In the genomic region with DNA sequence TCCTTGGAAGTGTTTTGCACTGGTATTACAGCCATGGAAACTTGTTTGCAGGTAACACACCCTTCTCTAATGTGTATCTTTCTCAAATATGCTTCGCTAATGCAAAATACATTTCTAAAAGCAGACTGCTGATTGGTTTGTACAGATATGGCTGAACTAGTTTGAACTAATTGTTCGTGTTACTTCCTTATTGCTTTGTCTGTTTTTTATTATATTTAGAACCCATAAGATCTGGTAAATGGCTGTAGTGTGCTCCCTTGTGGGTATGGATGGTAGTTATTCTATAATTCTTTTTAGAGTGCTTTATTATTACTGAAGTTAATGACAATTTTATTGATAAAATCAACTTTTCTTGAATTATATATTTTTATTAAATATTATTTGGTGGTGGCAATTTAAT, we compare ENCODE assay signal across 8 cellular contexts. TPM values are rescaled to one million over a fixed set of nuclear protein-coding genes. Genes with fewer than 3 reads are reported as not detected.
DNase-seq lines count a peak whose midpoint lies in the region; ATAC-seq and TF ChIP-seq lines count a peak whose summit lies in the region.

No MANE protein-coding gene starts in this region.

- H3K36me3 ChIP-seq in OCI-LY7 (ENCODE audit: insufficient read depth, low read length): peaks cover 74% of the 10 kb centered on the region
- H3K36me3 ChIP-seq in neural cell (ENCODE audit: insufficient read depth, low read length): peaks cover 11% of the 10 kb centered on the region

- H2AFZ ChIP-seq in OCI-LY7 (ENCODE audit: low read length): no peak overlapping the region
- H2AFZ ChIP-seq in neural cell (ENCODE audit: low read depth, low read length): no peak overlapping the region

- H3K4me3 ChIP-seq in OCI-LY7 (ENCODE audit: low read depth, low read length, poor library complexity, severe bottlenecking): no peak overlapping the region
- H3K4me3 ChIP-seq in epithelial cell of proximal tubule (ENCODE audit: low read depth, low read length): peak overlapping the region; percentile 19
- peak overlapping the region; percentile 50 for H3K4me3 ChIP-seq in neural cell (ENCODE audit: low read length)

- POLR2A ChIA-PET in OCI-LY7 (lab: Charles Lee): interaction anchor here (1.3 kb wide), 1 partner anchor 34 kb away, joined by 4 read pairs; no protein-coding TSS in a partner anchor

- no TSS peak for BruUV-seq in OCI-LY7 (replicated peaks; lab: Mats Ljungman, UMichigan)

- H3K79me2 ChIP-seq in OCI-LY7 (ENCODE audit: insufficient read depth, low read depth, low read length): peaks cover 98% of the 10 kb centered on the region
- H3K79me2 ChIP-seq in neural cell (replicated peaks; ENCODE audit: insufficient read depth, low read length): peaks cover 99% of the 10 kb centered on the region

- peak; percentile 46 for TF ChIP-seq RAD21 in neural cell (conservative IDR thresholded peaks at IDR 0.05)

- H3K4me2 ChIP-seq in OCI-LY7 (ENCODE audit: low read length): no peak overlapping the region
- H3K4me2 ChIP-seq in neural cell (ENCODE audit: low read length): peak overlapping the region; percentile 28

- H3F3A ChIP-seq in neural cell (ENCODE audit: insufficient read depth, low read length, poor library complexity, severe bottlenecking): peaks cover 24% of the 10 kb centered on the region

- no peaks in the 10 kb centered on the region for H3K27me3 ChIP-seq in neural cell (ENCODE audit: insufficient read depth, low read depth, low read length)

- peak; percentile 20 for DNase-seq in EL
- no peak for DNase-seq in OCI-LY7 (ENCODE audit: low spot score)
- no peak for DNase-seq in epithelial cell of proximal tubule (ENCODE audit: low read depth)
- no peak for DNase-seq in HUDEP-2 (lab: John Stamatoyannopoulos, UW; ENCODE audit: unreplicated experiment in 76 of 76)
- no peak for DNase-seq in NCI-H226
- DNase-seq in stimulated activated CD4-positive, alpha-beta T cell treated with anti-CD3 and anti-CD28 coated beads, Interleukin-12 subunit alpha, Interleukin-12 subunit beta, amount 100 ng/mL, for 4 hours: no peak

- H3K4me1 ChIP-seq in OCI-LY7 (ENCODE audit: insufficient read depth, low read length, poor library complexity, severe bottlenecking): peaks cover 9% of the 10 kb centered on the region

- 0 out of 2 replicates have a peak, but pooled peaks have one; percentile 33 for TF ChIP-seq CTCF in OCI-LY7 (conservative IDR thresholded peaks at IDR 0.05; ENCODE audit: low read length)
- peak; percentile 47 for TF ChIP-seq CTCF in epithelial cell of proximal tubule (conservative IDR thresholded peaks at IDR 0.05; ENCODE audit: low read depth, low read length)
- TF ChIP-seq CTCF in neural cell (IDR thresholded peaks at IDR 0.05; ENCODE audit: poor library complexity, severe bottlenecking): peak; percentile 44

- H3K9me2 ChIP-seq in OCI-LY7 (ENCODE audit: insufficient read depth, low read length) (no peaks in the 10 kb centered on the region), neural cell (ENCODE audit: insufficient read depth, low read length) (no peaks in the 10 kb centered on the region)

- H4K20me1 ChIP-seq in OCI-LY7 (ENCODE audit: insufficient read depth, low read length): no peaks in the 10 kb centered on the region
- H4K20me1 ChIP-seq in neural cell (ENCODE audit: insufficient read depth): no peaks in the 10 kb centered on the region

- ATAC-seq in GM21367 (IDR thresholded peaks at IDR 0.05; ENCODE audit: unreplicated experiment): no peak

- intact Hi-C loops in OCI-LY7 (cut with micrococcal nuclease; ENCODE audit: unreplicated experiment): no loop called here

- peak overlapping the region; percentile 39 for H3K9ac ChIP-seq in neural cell (ENCODE audit: low read length)

- H3K27ac ChIP-seq in OCI-LY7 (ENCODE audit: low read depth, low read length, poor library complexity, severe bottlenecking) (no peak overlapping the region), neural cell (ENCODE audit: low read length) (peak overlapping the region; percentile 79)

- H3K9me3 ChIP-seq in OCI-LY7 (ENCODE audit: low read length): peaks cover 60% of the 10 kb centered on the region
- peaks cover 12% of the 10 kb centered on the region for H3K9me3 ChIP-seq in neural cell (ENCODE audit: low read length)

- CTCF ChIA-PET in OCI-LY7 (lab: Charles Lee; ENCODE audit: unreplicated experiment): interaction anchor here (1.2 kb wide), 1 partner anchor 9 kb away, joined by 3 read pairs; no protein-coding TSS in a partner anchor

- no peak for TF ChIP-seq EP300 in neural cell (conservative IDR thresholded peaks at IDR 0.05; ENCODE audit: poor library complexity, severe bottlenecking)

TF ChIP-seq in neural cell, 6 proteins besides CTCF, POLR2A, EP300 and RAD21:
- TF ChIP-seq EZH2 (IDR thresholded peaks at IDR 0.05; ENCODE audit: borderline replicate concordance, insufficient read depth, low read length, poor library complexity, severe bottlenecking) (no peak), POLR2AphosphoS5 (IDR thresholded peaks at IDR 0.05) (no peak), TAF1 (IDR thresholded peaks at IDR 0.05; ENCODE audit: low read depth) (no peak), MXI1 (conservative IDR thresholded peaks at IDR 0.05; ENCODE audit: poor library complexity, severe bottlenecking) (no peak), SMC3 (conservative IDR thresholded peaks at IDR 0.05; ENCODE audit: poor library complexity) (no peak)
- TF ChIP-seq, protein P1, sequence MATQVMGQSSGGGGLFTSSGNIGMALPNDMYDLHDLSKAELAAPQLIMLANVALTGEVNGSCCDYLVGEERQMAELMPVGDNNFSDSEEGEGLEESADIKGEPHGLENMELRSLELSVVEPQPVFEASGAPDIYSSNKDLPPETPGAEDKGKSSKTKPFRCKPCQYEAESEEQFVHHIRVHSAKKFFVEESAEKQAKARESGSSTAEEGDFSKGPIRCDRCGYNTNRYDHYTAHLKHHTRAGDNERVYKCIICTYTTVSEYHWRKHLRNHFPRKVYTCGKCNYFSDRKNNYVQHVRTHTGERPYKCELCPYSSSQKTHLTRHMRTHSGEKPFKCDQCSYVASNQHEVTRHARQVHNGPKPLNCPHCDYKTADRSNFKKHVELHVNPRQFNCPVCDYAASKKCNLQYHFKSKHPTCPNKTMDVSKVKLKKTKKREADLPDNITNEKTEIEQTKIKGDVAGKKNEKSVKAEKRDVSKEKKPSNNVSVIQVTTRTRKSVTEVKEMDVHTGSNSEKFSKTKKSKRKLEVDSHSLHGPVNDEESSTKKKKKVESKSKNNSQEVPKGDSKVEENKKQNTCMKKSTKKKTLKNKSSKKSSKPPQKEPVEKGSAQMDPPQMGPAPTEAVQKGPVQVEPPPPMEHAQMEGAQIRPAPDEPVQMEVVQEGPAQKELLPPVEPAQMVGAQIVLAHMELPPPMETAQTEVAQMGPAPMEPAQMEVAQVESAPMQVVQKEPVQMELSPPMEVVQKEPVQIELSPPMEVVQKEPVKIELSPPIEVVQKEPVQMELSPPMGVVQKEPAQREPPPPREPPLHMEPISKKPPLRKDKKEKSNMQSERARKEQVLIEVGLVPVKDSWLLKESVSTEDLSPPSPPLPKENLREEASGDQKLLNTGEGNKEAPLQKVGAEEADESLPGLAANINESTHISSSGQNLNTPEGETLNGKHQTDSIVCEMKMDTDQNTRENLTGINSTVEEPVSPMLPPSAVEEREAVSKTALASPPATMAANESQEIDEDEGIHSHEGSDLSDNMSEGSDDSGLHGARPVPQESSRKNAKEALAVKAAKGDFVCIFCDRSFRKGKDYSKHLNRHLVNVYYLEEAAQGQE (IDR thresholded peaks at IDR 0.05; ENCODE audit: borderline replicate concordance): no peak

RNA-seq across cellular contexts. Expression of a gene that starts 53.0 kb away (rescaled TPM):
- 55.6 and 69.8 TPM in 2 replicates for total RNA-seq in OCI-LY7 (2014; rRNA removed; shearing (Covaris generic))
- total RNA-seq in OCI-LY7 (2022) (66.0 and 85.6 TPM in 2 replicates), epithelial cell of proximal tubule (11.9 and 21.3 TPM in 2 replicates)
- polyA plus RNA-seq in neural cell: 34.8 and 36.0 TPM in 2 replicates
- 210 and 299 TPM in 2 replicates for polyA minus RNA-seq in neural cell
